9 cellular contexts compared by ENCODE assay signal in genomic region chr6:144460224-144461095, GRCh38.
DNase-seq lines count a peak whose midpoint lies in the region; ATAC-seq and TF ChIP-seq lines count a peak whose summit lies in the region.
"Had no signal": no experiment of that assay in that cellular context is flagged by ENCODE, and none has a peak within 500 bp of the region (broad histone marks: within the 10 kb centered on the region; RNA-seq: fewer than 3 reads in every experiment).

No MANE protein-coding gene starts in this region.

- WGBS in H9 (ENCODE audit: extremely low coverage, insufficient read length, low lambda C conversion rate), result no CpG with 5 or more reads among the region's 6 CpGs

- H4K5ac ChIP-seq in H9 (ENCODE audit: insufficient read length, low read depth, low read length), result no peak overlapping the region

- H4K20me1 ChIP-seq in H9 (ENCODE audit: control insufficient read depth, insufficient read depth, insufficient read length), result no peaks in the 10 kb centered on the region

- TF ChIP-seq CTCF in progenitor cell of endocrine pancreas (IDR thresholded peaks at IDR 0.05; ENCODE audit: unreplicated experiment) (no peak), H9 (conservative IDR thresholded peaks at IDR 0.05) (no peak)

- H3K4me1 Mint-ChIP-seq in progenitor cell of endocrine pancreas (ENCODE audit: low read depth), result peaks cover 4% of the 10 kb centered on the region
- H3K4me1 Mint-ChIP-seq in H9, result no peaks in the 10 kb centered on the region
- H3K4me1 Mint-ChIP-seq: neural progenitor cell had no signal

- H3K79me2 ChIP-seq in H9 (ENCODE audit: insufficient read depth, low read length), result no peaks in the 10 kb centered on the region

- H2AFZ ChIP-seq in H9 (ENCODE audit: low read length), result no peak overlapping the region
- H2AFZ ChIP-seq: neural progenitor cell had no signal

- no peak overlapping the region for H2BK120ac ChIP-seq in H9 (ENCODE audit: low read depth, low read length, poor library complexity, severe bottlenecking)

- no peak overlapping the region for H4K8ac ChIP-seq in H9 (replicated peaks; ENCODE audit: insufficient read length, low read depth, low read length)

- no peaks in the 10 kb centered on the region for H3K4me1 ChIP-seq in H9 (ENCODE audit: insufficient read depth, low read length)
- H3K4me1 ChIP-seq: neural progenitor cell had no signal

- no peak overlapping the region for H2BK5ac ChIP-seq in H9 (ENCODE audit: insufficient read length, low read length)

- H3K18ac ChIP-seq in H9 (ENCODE audit: insufficient read length, low read depth, low read length), result no peak overlapping the region

- no peak overlapping the region for H3K56ac ChIP-seq in H9 (ENCODE audit: insufficient read length, low read depth, low read length)

- no peaks in the 10 kb centered on the region for H3K9me3 ChIP-seq in H9 (ENCODE audit: control insufficient read depth, low read depth, low read length)

- H3K27ac ChIP-seq in H9 (ENCODE audit: insufficient read length, low read depth, low read length), result no peak overlapping the region
- H3K27ac ChIP-seq: neural progenitor cell had no signal

- no peak overlapping the region for H3K4me2 ChIP-seq in H9 (ENCODE audit: insufficient read depth, insufficient read length, low read length)
- H3K4me2 ChIP-seq: neural progenitor cell had no signal

- H3K9me3 Mint-ChIP-seq in progenitor cell of endocrine pancreas (ENCODE audit: low read depth) (no peaks in the 10 kb centered on the region), H9 (no peaks in the 10 kb centered on the region)
- H3K9me3 Mint-ChIP-seq: neural progenitor cell had no signal

- DNase-seq in MV-4-11 (lab: John Stamatoyannopoulos, UW) (peak; percentile 32), progenitor cell of endocrine pancreas (ENCODE audit: low spot score, unreplicated experiment) (no peak), H9 (no peak), pons (ENCODE audit: low spot score) (no peak), NCI-H1048 (lab: John Stamatoyannopoulos, UW) (no peak)
- DNase-seq: NCI-H69 had no signal

- H2BK20ac ChIP-seq in H9 (ENCODE audit: low read depth, low read length, poor library complexity, severe bottlenecking), result no peak overlapping the region

- peak overlapping the region; percentile 69 for H3K27ac Mint-ChIP-seq in progenitor cell of endocrine pancreas
- peak overlapping the region in 1 of 3 experiments; percentile 52; a peak in 1 of 7 replicates for H3K27ac Mint-ChIP-seq in H9
- H3K27ac Mint-ChIP-seq: neural progenitor cell had no signal

- H2AK5ac ChIP-seq in H9 (ENCODE audit: insufficient read length, low read length), result no peak overlapping the region

- H3K4me3 Mint-ChIP-seq in progenitor cell of endocrine pancreas (ENCODE audit: low read depth) (no peak overlapping the region), H9 (no peak overlapping the region)
- H3K4me3 Mint-ChIP-seq: neural progenitor cell had no signal

- H3K36me3 Mint-ChIP-seq in progenitor cell of endocrine pancreas (ENCODE audit: insufficient read depth) (peaks cover 49% of the 10 kb centered on the region), H9 (ENCODE audit: insufficient read depth in 1 of 3, low read depth in 3 of 3) (peaks cover 0 to 47% (median 25%) of the 10 kb centered on the region in 3 experiments; a peak in 6 of 7 replicates)

- H3K9ac ChIP-seq in H9 (ENCODE audit: extremely low read depth, insufficient read length, low read length), result no peak overlapping the region
- H3K9ac ChIP-seq: neural progenitor cell had no signal

- no peaks in the 10 kb centered on the region for H3K23me2 ChIP-seq in H9 (ENCODE audit: insufficient read length, low read depth, low read length, poor library complexity, severe bottlenecking)

- H3K23ac ChIP-seq in H9 (ENCODE audit: insufficient read length, low read depth, low read length), result no peak overlapping the region

- H3T11ph ChIP-seq in H9 (ENCODE audit: low read length), result no peak overlapping the region

- no peak overlapping the region for H3K14ac ChIP-seq in H9 (ENCODE audit: insufficient read depth, low read length)

- peak; percentile 90 for ATAC-seq in GM18909 (IDR thresholded peaks at IDR 0.05; ENCODE audit: poor library complexity, unreplicated experiment)
- ATAC-seq in HG02571 (IDR thresholded peaks at IDR 0.05; ENCODE audit: unreplicated experiment), result peak; percentile 81

- H3K79me1 ChIP-seq in H9 (ENCODE audit: insufficient read depth, low read depth, low read length, poor library complexity, severe bottlenecking), result no peaks in the 10 kb centered on the region

- no peak overlapping the region for H4K91ac ChIP-seq in H9 (ENCODE audit: insufficient read length, low read depth, low read length)

- no peak overlapping the region for H2BK12ac ChIP-seq in H9 (ENCODE audit: insufficient read length, low read depth, low read length)

- no peaks in the 10 kb centered on the region for H3K27me3 Mint-ChIP-seq in progenitor cell of endocrine pancreas
- no peaks in the 10 kb centered on the region for H3K27me3 Mint-ChIP-seq in H9 (ENCODE audit: low read depth)

- no peak overlapping the region for H2BK15ac ChIP-seq in H9 (ENCODE audit: low read depth, low read length)

- H3K27me3 ChIP-seq in H9 (ENCODE audit: insufficient read depth, low read length), result no peaks in the 10 kb centered on the region
- H3K27me3 ChIP-seq: neural progenitor cell had no signal

- H3K4ac ChIP-seq in H9 (ENCODE audit: low read depth, low read length), result no peak overlapping the region
